In genomic region chr3:11498646-11499045, GRCh38 we compare ENCODE assay signal across 1 cellular context.
TF ChIP-seq lines count a peak whose summit lies in the region.

No MANE protein-coding gene starts in this region.

TF ChIP-seq in A549, 52 proteins besides CTCF, POLR2A, EP300 and RAD21 (continued from another document):
- TF ChIP-seq FOSL2 (IDR thresholded peaks at IDR 0.05) (no peak), FOSL2 (CRISPR knock-in tag; IDR thresholded peaks at IDR 0.05) (no peak), GATA3 (IDR thresholded peaks at IDR 0.05; ENCODE audit: borderline replicate concordance) (no peak)
